In the genomic region with DNA sequence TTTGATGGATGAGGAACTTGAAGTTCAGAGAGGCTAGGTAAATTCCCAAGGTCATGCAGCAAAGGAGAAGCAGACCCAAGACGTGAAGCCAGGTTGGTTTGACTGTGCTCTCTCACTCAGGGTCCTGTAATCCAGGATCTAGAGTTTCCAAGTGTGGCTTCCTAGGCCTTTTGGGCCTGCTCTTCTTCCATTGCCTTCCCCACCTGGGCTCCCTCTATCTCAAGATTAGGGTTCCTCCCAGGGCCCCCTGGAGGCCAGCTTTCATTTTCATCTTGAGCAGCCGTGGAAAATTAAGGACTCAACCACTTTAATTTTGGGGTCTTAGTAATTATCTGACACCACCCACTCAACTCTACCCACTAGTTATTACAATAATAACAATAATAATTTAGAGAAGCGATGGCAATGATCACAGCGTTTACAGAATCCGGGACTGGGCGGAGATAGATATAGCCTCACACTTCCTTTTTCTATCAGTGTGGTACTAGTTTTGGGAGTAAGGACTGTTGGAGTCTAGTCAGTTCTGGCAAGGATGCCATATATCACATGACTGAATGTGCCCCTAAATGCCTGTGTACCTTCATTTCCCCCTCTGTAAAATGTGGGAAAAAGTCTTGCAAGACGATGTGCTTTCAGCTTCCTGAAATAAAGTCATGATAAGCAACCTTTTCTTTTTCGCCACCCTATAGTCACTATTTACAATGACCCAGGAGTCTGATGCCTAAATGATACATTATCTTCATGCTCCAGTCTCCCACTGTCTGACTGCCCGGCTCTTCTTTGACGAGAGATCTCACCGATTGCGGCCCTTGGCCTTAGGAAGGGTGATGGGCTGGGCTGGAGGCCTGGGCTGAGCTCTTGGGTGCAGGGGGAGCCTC, we compare ENCODE assay signal across 1 cellular context.
TF ChIP-seq lines count a peak whose summit lies in the region.

No MANE protein-coding gene starts in this region.

TF ChIP-seq in GM23338, 12 proteins besides CTCF, POLR2A, EP300 and RAD21:
- TF ChIP-seq POLR2AphosphoS5 (IDR thresholded peaks at IDR 0.05; ENCODE audit: low read depth) (no peak), EZH2 (IDR thresholded peaks at IDR 0.05; ENCODE audit: low read depth, unreplicated experiment) (no peak), ZNF114 (CRISPR knock-in tag; IDR thresholded peaks at IDR 0.05) (no peak), ZNF462 (CRISPR knock-in tag; IDR thresholded peaks at IDR 0.05) (no peak), REST (IDR thresholded peaks at IDR 0.05; ENCODE audit: unreplicated experiment) (no peak), STAT1 (IDR thresholded peaks at IDR 0.05; ENCODE audit: unreplicated experiment) (no peak)
- TF ChIP-seq, protein P1, sequence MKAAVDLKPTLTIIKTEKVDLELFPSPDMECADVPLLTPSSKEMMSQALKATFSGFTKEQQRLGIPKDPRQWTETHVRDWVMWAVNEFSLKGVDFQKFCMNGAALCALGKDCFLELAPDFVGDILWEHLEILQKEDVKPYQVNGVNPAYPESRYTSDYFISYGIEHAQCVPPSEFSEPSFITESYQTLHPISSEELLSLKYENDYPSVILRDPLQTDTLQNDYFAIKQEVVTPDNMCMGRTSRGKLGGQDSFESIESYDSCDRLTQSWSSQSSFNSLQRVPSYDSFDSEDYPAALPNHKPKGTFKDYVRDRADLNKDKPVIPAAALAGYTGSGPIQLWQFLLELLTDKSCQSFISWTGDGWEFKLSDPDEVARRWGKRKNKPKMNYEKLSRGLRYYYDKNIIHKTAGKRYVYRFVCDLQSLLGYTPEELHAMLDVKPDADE (IDR thresholded peaks at IDR 0.05), result no peak
